ENCODE assay signal across 8 cellular contexts in genomic region chr20:32491764-32492151, GRCh38.
DNase-seq lines count a peak whose midpoint lies in the region; ATAC-seq, FAIRE-seq and TF ChIP-seq lines count a peak whose summit lies in the region.
"Not testable (repeated sequence)": the region's sequence is repeated elsewhere in the genome, so short reads cannot be mapped to it uniquely, and the experiment has no call there.

No MANE protein-coding gene starts in this region.

- not testable (repeated sequence) for H3K18ac ChIP-seq in H1 (ENCODE audit: extremely low read depth, low read length)

- peaks cover 52% of the 10 kb centered on the region for H3K36me3 ChIP-seq in BLaER1
- H3K36me3 ChIP-seq in RWPE2 (ENCODE audit: low read depth); H1 (ENCODE audit: control insufficient read depth in 2 of 4, insufficient read depth in 4 of 4, low read length in 3 of 4); left lung: not testable (repeated sequence)

- H3K4me2 ChIP-seq in BLaER1 = peak overlapping the region; percentile 64
- not testable (repeated sequence) for H3K4me2 ChIP-seq in H1 (ENCODE audit: insufficient read depth in 1 of 2, low read depth in 2 of 2, low read length in 2 of 2)

- not testable (repeated sequence) for FAIRE-seq in H1 (lab: Jason Lieb, UNC)

- CTCF ChIA-PET in CD4-positive, alpha-beta T cell (lab: Charles Lee) = not testable (repeated sequence)
- CTCF ChIA-PET in H1 (lab: Charles Lee; ENCODE audit: partially characterized antibody) = interaction anchor here (0.6 kb wide), 1 partner anchor 70 kb away, joined by 3 read pairs; no protein-coding TSS in a partner anchor

- H2BK5ac ChIP-seq in H1 (ENCODE audit: low read depth, low read length) = not testable (repeated sequence)

- H2BK12ac ChIP-seq in H1 (ENCODE audit: low read depth, low read length) = not testable (repeated sequence)

- not testable (repeated sequence) for ATAC-seq in CD4-positive, alpha-beta T cell (ENCODE audit: poor library complexity); RWPE2 (ENCODE audit: low read depth); left lung; natural killer cell; stimulated activated effector memory CD8-positive, alpha-beta T cell treated with anti-CD3 and anti-CD28 coated beads, Interleukin-12 subunit alpha, Interleukin-12 subunit beta, amount 100 ng/mL, for 72 hours

- peak overlapping the region; percentile 78 for H3K27ac Mint-ChIP-seq in CD4-positive, alpha-beta T cell
- peak overlapping the region; percentile 42 for H3K27ac Mint-ChIP-seq in activated naive CD8-positive, alpha-beta T cell
- H3K27ac Mint-ChIP-seq in natural killer cell = peak overlapping the region; percentile 22 to 83
- peak overlapping the region; percentile 9 for H3K27ac Mint-ChIP-seq in stimulated activated effector memory CD8-positive, alpha-beta T cell treated with anti-CD3 and anti-CD28 coated beads, Interleukin-12 subunit alpha, Interleukin-12 subunit beta, amount 100 ng/mL, for 72 hours

- H3K23me2 ChIP-seq in H1 (ENCODE audit: low read depth, low read length) = not testable (repeated sequence)

- H3K36me3 Mint-ChIP-seq in CD4-positive, alpha-beta T cell (ENCODE audit: low read depth) = peaks cover 78% of the 10 kb centered on the region
- not testable (repeated sequence) for H3K36me3 Mint-ChIP-seq in activated naive CD8-positive, alpha-beta T cell; natural killer cell; stimulated activated effector memory CD8-positive, alpha-beta T cell treated with anti-CD3 and anti-CD28 coated beads, Interleukin-12 subunit alpha, Interleukin-12 subunit beta, amount 100 ng/mL, for 72 hours

- POLR2A ChIA-PET in CD4-positive, alpha-beta T cell (lab: Charles Lee); H1 (lab: Charles Lee; ENCODE audit: partially characterized antibody): not testable (repeated sequence)

- not testable (repeated sequence) for H2BK15ac ChIP-seq in H1 (ENCODE audit: low read length)

- not testable (repeated sequence) for H3K27ac ChIP-seq in BLaER1; CD4-positive, alpha-beta T cell (ENCODE audit: low read depth, low read length); RWPE2 (ENCODE audit: poor library complexity, severe bottlenecking); H1 (ENCODE audit: low read depth, low read length); left lung

- H3K79me2 ChIP-seq in H1 (ENCODE audit: control insufficient read depth in 1 of 2, insufficient read depth in 2 of 2, low read length in 2 of 2) = not testable (repeated sequence)

- H3K4me3 ChIP-seq in BLaER1; RWPE2 (ENCODE audit: severe bottlenecking); H1 (ENCODE audit: extremely low read depth in 1 of 4, insufficient read depth in 2 of 4, low read depth in 3 of 4, low read length in 4 of 4); left lung: not testable (repeated sequence)

- not testable (repeated sequence) for H3K14ac ChIP-seq in H1 (ENCODE audit: insufficient read length)

- H2BK120ac ChIP-seq in H1 (replicated peaks; ENCODE audit: low read depth, low read length) = not testable (repeated sequence)

- not testable (repeated sequence) for H3K4ac ChIP-seq in H1 (replicated peaks; ENCODE audit: insufficient read length, low read depth, low read length)

- H3K23ac ChIP-seq in H1 (ENCODE audit: insufficient read length) = not testable (repeated sequence)

- H3K56ac ChIP-seq in H1 (replicated peaks; ENCODE audit: insufficient read length, low read depth, low read length) = not testable (repeated sequence)

- H3K4me1 ChIP-seq in BLaER1 = peaks cover 63% of the 10 kb centered on the region
- H3K4me1 ChIP-seq in RWPE2 (ENCODE audit: insufficient read depth, poor library complexity, severe bottlenecking); H1 (replicated peaks in 1 of 4; ENCODE audit: control insufficient read depth in 3 of 4, insufficient read depth in 4 of 4, low read length in 3 of 4); left lung: not testable (repeated sequence)

- H2BK20ac ChIP-seq in H1 (ENCODE audit: low read length) = not testable (repeated sequence)

- not testable (repeated sequence) for TF ChIP-seq RAD21 in H1 (IDR thresholded peaks at IDR 0.05 in 1 of 2, conservative IDR thresholded peaks at IDR 0.05 in 1 of 2; ENCODE audit: low read depth in 2 of 2, low read length in 2 of 2)

- H2AK5ac ChIP-seq in H1 (ENCODE audit: low read depth, low read length) = not testable (repeated sequence)

- not testable (repeated sequence) for DNase-seq in CD4-positive, alpha-beta T cell; H1 (ENCODE audit: low read depth in 1 of 2, low spot score in 2 of 2); natural killer cell; stimulated activated effector memory CD8-positive, alpha-beta T cell treated with anti-CD3 and anti-CD28 coated beads, Interleukin-12 subunit alpha, Interleukin-12 subunit beta, amount 100 ng/mL, for 72 hours (ENCODE audit: low spot score in 2 of 2)
- DNase-seq in RWPE2 (ENCODE audit: low spot score) (peak; percentile 46), left lung (peak; percentile 5 to 13)

- not testable (repeated sequence) for H4K20me1 ChIP-seq in BLaER1; H1 (replicated peaks in 1 of 2; ENCODE audit: control insufficient read depth in 1 of 2, insufficient read depth in 2 of 2, low read length in 2 of 2)

- H3K4me3 Mint-ChIP-seq in CD4-positive, alpha-beta T cell; activated naive CD8-positive, alpha-beta T cell; natural killer cell; stimulated activated effector memory CD8-positive, alpha-beta T cell treated with anti-CD3 and anti-CD28 coated beads, Interleukin-12 subunit alpha, Interleukin-12 subunit beta, amount 100 ng/mL, for 72 hours: not testable (repeated sequence)

- not testable (repeated sequence) for H3K9ac ChIP-seq in BLaER1; H1 (replicated peaks in 1 of 4; ENCODE audit: extremely low read depth in 1 of 4, low read depth in 3 of 4, low read length in 3 of 4)

- H2AFZ ChIP-seq in H1 (ENCODE audit: low read length) = not testable (repeated sequence)

- H4K91ac ChIP-seq in H1 (replicated peaks; ENCODE audit: insufficient read length, low read length) = not testable (repeated sequence)

- TF ChIP-seq CTCF in CD4-positive, alpha-beta T cell (IDR thresholded peaks at IDR 0.05); RWPE2 (IDR thresholded peaks at IDR 0.05; ENCODE audit: poor library complexity, severe bottlenecking); H1 (IDR thresholded peaks at IDR 0.05; ENCODE audit: control extremely low read depth in 1 of 3, insufficient read depth in 1 of 3, low read depth in 1 of 3, low read length in 3 of 3); left lung (IDR thresholded peaks at IDR 0.05); natural killer cell (IDR thresholded peaks at IDR 0.05): not testable (repeated sequence)

- TF ChIP-seq POLR2A in H1 (IDR thresholded peaks at IDR 0.05; ENCODE audit: control extremely low read depth in 1 of 2, low read depth in 2 of 2, low read length in 2 of 2) = not testable (repeated sequence)

- not testable (repeated sequence) for H3K27me3 Mint-ChIP-seq in CD4-positive, alpha-beta T cell; activated naive CD8-positive, alpha-beta T cell; natural killer cell (ENCODE audit: low read depth in 2 of 2)

- H4K5ac ChIP-seq in H1 (ENCODE audit: insufficient read length, low read depth, low read length) = not testable (repeated sequence)

- peaks cover 66% of the 10 kb centered on the region for H3K4me1 Mint-ChIP-seq in CD4-positive, alpha-beta T cell (ENCODE audit: low read depth)
- peaks cover 29% of the 10 kb centered on the region for H3K4me1 Mint-ChIP-seq in activated naive CD8-positive, alpha-beta T cell (ENCODE audit: low read depth)
- H3K4me1 Mint-ChIP-seq in natural killer cell = peaks cover 50 to 74% of the 10 kb centered on the region in 2 donors
- peaks cover 51% of the 10 kb centered on the region for H3K4me1 Mint-ChIP-seq in stimulated activated effector memory CD8-positive, alpha-beta T cell treated with anti-CD3 and anti-CD28 coated beads, Interleukin-12 subunit alpha, Interleukin-12 subunit beta, amount 100 ng/mL, for 72 hours

- not testable (repeated sequence) for TF ChIP-seq EP300 in H1 (IDR thresholded peaks at IDR 0.05; ENCODE audit: borderline replicate concordance in 1 of 2, low read depth in 2 of 2, low read length in 2 of 2)

- H3K79me1 ChIP-seq in H1 (ENCODE audit: low read depth, low read length) = not testable (repeated sequence)

- intact Hi-C loops in CD4-positive, alpha-beta T cell (cut with DNase I, micrococcal nuclease); left lung (cut with DNase I); natural killer cell (cut with micrococcal nuclease): not testable (repeated sequence)

- WGBS in H1 (ENCODE audit: extremely low coverage in 1 of 2, insufficient coverage in 1 of 2, insufficient read length in 1 of 2, insufficient replicate concordance in 2 of 2, low coverage in 1 of 2, low lambda C conversion rate in 2 of 2, missing lambda C conversion rate in 1 of 2), 2 experiments = 85% methylated on average over 3 of the region's 3 CpGs; no CpG with 5 or more reads in 1 of the 2 experiments

- not testable (repeated sequence) for H3K9me3 ChIP-seq in BLaER1; CD4-positive, alpha-beta T cell (ENCODE audit: control insufficient read depth, low read length); RWPE2 (ENCODE audit: severe bottlenecking); H1 (ENCODE audit: insufficient read depth in 2 of 2, low read depth in 1 of 2, low read length in 1 of 2); left lung

- H3K27me3 ChIP-seq in BLaER1; CD4-positive, alpha-beta T cell (ENCODE audit: control insufficient read depth, insufficient read depth, low read length); RWPE2 (ENCODE audit: insufficient read depth, poor library complexity, severe bottlenecking); H1 (replicated peaks in 1 of 4; ENCODE audit: control insufficient read depth in 3 of 4, extremely low read depth in 1 of 4, insufficient read depth in 3 of 4, low read length in 3 of 4); left lung: not testable (repeated sequence)

- H4K8ac ChIP-seq in H1 (ENCODE audit: extremely low read depth, insufficient read depth, low read length) = not testable (repeated sequence)

- H3K9me3 Mint-ChIP-seq in CD4-positive, alpha-beta T cell; activated naive CD8-positive, alpha-beta T cell (ENCODE audit: low read depth); natural killer cell; stimulated activated effector memory CD8-positive, alpha-beta T cell treated with anti-CD3 and anti-CD28 coated beads, Interleukin-12 subunit alpha, Interleukin-12 subunit beta, amount 100 ng/mL, for 72 hours: not testable (repeated sequence)

Comparison
In these comparisons a context has a peak if more than half of its experiments do, and no peak if none do; other contexts are left out.
1. H3K27ac Mint-ChIP-seq: peak in every context shown above with its lines; median percentile 78 in CD4-positive, alpha-beta T cell; 52 in natural killer cell; 42 in activated naive CD8-positive, alpha-beta T cell; 9 in stimulated activated effector memory CD8-positive, alpha-beta T cell treated with anti-CD3 and anti-CD28 coated beads, Interleukin-12 subunit alpha, Interleukin-12 subunit beta, amount 100 ng/mL, for 72 hours.